26 cellular contexts compared by ENCODE assay signal in the genomic region with DNA sequence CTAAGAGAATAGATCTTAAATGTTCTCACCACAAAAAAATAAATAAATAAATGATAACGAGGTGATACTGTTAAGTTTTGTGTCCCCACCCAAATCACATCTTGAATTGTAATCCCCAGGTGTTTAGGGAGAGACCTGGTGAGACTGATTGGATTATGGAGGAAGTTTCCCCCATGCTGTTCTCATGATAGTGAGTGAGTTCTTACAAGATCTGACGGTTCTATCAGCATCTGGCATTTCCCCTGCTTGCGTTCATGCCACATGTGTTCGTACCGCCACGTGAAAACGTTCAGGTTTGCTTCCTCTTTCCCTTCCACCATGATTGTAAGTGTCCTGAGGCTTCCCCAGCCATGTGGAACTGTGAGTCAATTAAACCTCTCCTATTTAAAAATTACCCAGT.
DNase-seq lines count a peak whose midpoint lies in the region; ATAC-seq, FAIRE-seq and TF ChIP-seq lines count a peak whose summit lies in the region.
"Had no signal": no experiment of that assay in that cellular context is flagged by ENCODE, and none has a peak within 500 bp of the region (broad histone marks: within the 10 kb centered on the region; RNA-seq: fewer than 3 reads in every experiment).

No MANE protein-coding gene starts in this region.

- DNase-seq in NCI-H82 (lab: John Stamatoyannopoulos, UW) (peak; percentile 57), GM12878 (ENCODE audit: low read depth, low spot score) (no peak), Calu3 (no peak), DMS153 treated with DMSO at 0.1 percent for 48 hours (lab: John Stamatoyannopoulos, UW; ENCODE audit: unreplicated experiment) (no peak)
- DNase-seq in activated CD4-positive, alpha-beta T cell treated with anti-CD3 and anti-CD28 coated beads, Interleukin-2, amount 10 ng/mL, durations not matched to agents 7 days and 5 days: no peak
- DNase-seq: 8988T; ACHN; BE2C; C1 segment of cervical spinal cord; CD4-positive, alpha-beta memory T cell; CD4-positive, CD25-positive, alpha-beta regulatory T cell; CD8-positive, alpha-beta memory T cell; COR-L47; DMS53; DMS79; DND-41; EL; GDM1 had no signal

- H3K9me3 Mint-ChIP-seq in Calu3 (ENCODE audit: low read depth, unreplicated experiment): peaks cover 5% of the 10 kb centered on the region
- H3K9me3 Mint-ChIP-seq in activated CD4-positive, alpha-beta T cell treated with anti-CD3 and anti-CD28 coated beads, Interleukin-2, amount 10 ng/mL, durations not matched to agents 7 days and 5 days: peaks cover 12% of the 10 kb centered on the region

- TF ChIP-seq CTCF in OCI-LY3 (IDR thresholded peaks at IDR 0.05; ENCODE audit: low read depth, low read length) (no peak), GM12878 (IDR thresholded peaks at IDR 0.05 in 2 of 3, conservative IDR thresholded peaks at IDR 0.05 in 1 of 3; ENCODE audit: control insufficient read depth in 2 of 3, extremely low read depth in 1 of 3, insufficient read depth in 1 of 3, low read depth in 3 of 3, low read length in 3 of 3) (no peak), Calu3 (IDR thresholded peaks at IDR 0.05; ENCODE audit: unreplicated experiment) (no peak)

- H3K4me3 ChIP-seq in OCI-LY3 (ENCODE audit: low read length) (no peak overlapping the region), GM12878 (no peak overlapping the region)
- H3K4me3 ChIP-seq: BLaER1 had no signal

- TF ChIP-seq RAD21 in GM12878 (IDR thresholded peaks at IDR 0.05; ENCODE audit: insufficient read depth, low read depth, low read length): no peak

- H3K36me3 Mint-ChIP-seq in Calu3 (ENCODE audit: insufficient read depth, unreplicated experiment): no peaks in the 10 kb centered on the region
- H3K36me3 Mint-ChIP-seq in activated CD4-positive, alpha-beta T cell treated with anti-CD3 and anti-CD28 coated beads, Interleukin-2, amount 10 ng/mL, durations not matched to agents 7 days and 5 days (ENCODE audit: low read depth): no peaks in the 10 kb centered on the region
- H3K36me3 Mint-ChIP-seq: CD14-positive monocyte; CD4-positive, alpha-beta memory T cell; CD4-positive, CD25-positive, alpha-beta regulatory T cell; CD8-positive, alpha-beta memory T cell had no signal

- CTCF ChIA-PET in GM12878 (lab: Yijun Ruan, JAX): no interaction called here
- CTCF ChIA-PET in Calu3 (lab: Charles Lee): no interaction called here
- CTCF ChIA-PET in activated CD4-positive, alpha-beta T cell treated with anti-CD3 and anti-CD28 coated beads, Interleukin-2, amount 10 ng/mL, durations not matched to agents 7 days and 5 days (lab: Charles Lee): no interaction called here

- WGBS in GM12878 (ENCODE audit: insufficient coverage, insufficient replicate concordance, low lambda C conversion rate, missing lambda C conversion rate): 0% methylated on average over 7 of the region's 7 CpGs

- no peak overlapping the region for H3K9ac ChIP-seq in OCI-LY3 (ENCODE audit: low read length)
- no peak overlapping the region for H3K9ac ChIP-seq in GM12878 (ENCODE audit: control insufficient read depth, insufficient read depth, low read length)
- H3K9ac ChIP-seq: BLaER1 had no signal

- H3K79me2 ChIP-seq in OCI-LY3 (ENCODE audit: low read length): no peaks in the 10 kb centered on the region
- H3K79me2 ChIP-seq in GM12878 (ENCODE audit: control insufficient read depth, insufficient read depth, low read length): no peaks in the 10 kb centered on the region

- no peaks in the 10 kb centered on the region for H3K27me3 ChIP-seq in OCI-LY3 (ENCODE audit: low read depth, low read length)
- no peaks in the 10 kb centered on the region for H3K27me3 ChIP-seq in GM12878 (replicated peaks in 1 of 2; ENCODE audit: control insufficient read depth in 2 of 2, insufficient read depth in 2 of 2, low read length in 1 of 2)
- H3K27me3 ChIP-seq: BE2C, BLaER1 had no signal

- SMC1A ChIA-PET in GM12878 (lab: Charles Lee; ENCODE audit: uncharacterized antibody, unreplicated experiment): no interaction called here

- no peak overlapping the region for H3K4me3 Mint-ChIP-seq in Calu3 (ENCODE audit: low read depth, unreplicated experiment)
- no peak overlapping the region for H3K4me3 Mint-ChIP-seq in activated CD4-positive, alpha-beta T cell treated with anti-CD3 and anti-CD28 coated beads, Interleukin-2, amount 10 ng/mL, durations not matched to agents 7 days and 5 days
- H3K4me3 Mint-ChIP-seq: CD14-positive monocyte; CD4-positive, alpha-beta memory T cell; CD4-positive, CD25-positive, alpha-beta regulatory T cell; CD8-positive, alpha-beta memory T cell had no signal

- H2AFZ ChIP-seq in OCI-LY3 (ENCODE audit: low read depth, low read length) (no peak overlapping the region), GM12878 (ENCODE audit: control insufficient read depth, low read depth, low read length) (no peak overlapping the region)

- H3K4me1 Mint-ChIP-seq in Calu3 (ENCODE audit: low read depth, unreplicated experiment): no peaks in the 10 kb centered on the region
- H3K4me1 Mint-ChIP-seq in activated CD4-positive, alpha-beta T cell treated with anti-CD3 and anti-CD28 coated beads, Interleukin-2, amount 10 ng/mL, durations not matched to agents 7 days and 5 days: no peaks in the 10 kb centered on the region
- H3K4me1 Mint-ChIP-seq: CD14-positive monocyte; CD4-positive, alpha-beta memory T cell; CD4-positive, CD25-positive, alpha-beta regulatory T cell; CD8-positive, alpha-beta memory T cell had no signal

- H3K36me3 ChIP-seq in OCI-LY3 (replicated peaks; ENCODE audit: low read depth, low read length) (peaks cover 14% of the 10 kb centered on the region), GM12878 (ENCODE audit: control insufficient read depth in 2 of 2, insufficient read depth in 2 of 2, low read length in 1 of 2) (no peaks in the 10 kb centered on the region)
- H3K36me3 ChIP-seq: BE2C, BLaER1 had no signal

- H3K4me2 ChIP-seq in OCI-LY3 (ENCODE audit: low read length) (no peak overlapping the region), GM12878 (ENCODE audit: control insufficient read depth, insufficient read depth) (no peak overlapping the region)
- H3K4me2 ChIP-seq: BLaER1 had no signal

- POLR2A ChIA-PET in GM12878 (lab: Charles Lee): no interaction called here
- POLR2A ChIA-PET in activated CD4-positive, alpha-beta T cell treated with anti-CD3 and anti-CD28 coated beads, Interleukin-2, amount 10 ng/mL, durations not matched to agents 7 days and 5 days (lab: Charles Lee): no interaction called here

- H3K4me1 ChIP-seq in OCI-LY3 (ENCODE audit: low read length) (peaks cover 5% of the 10 kb centered on the region; the same call in 1 of the 2 replicates), GM12878 (ENCODE audit: control insufficient read depth, insufficient read depth, low read length) (no peaks in the 10 kb centered on the region)
- H3K4me1 ChIP-seq: BE2C, BLaER1 had no signal

- H4K20me1 ChIP-seq in OCI-LY3 (ENCODE audit: insufficient read depth, low read length) (no peaks in the 10 kb centered on the region), GM12878 (ENCODE audit: control insufficient read depth, insufficient read depth) (no peaks in the 10 kb centered on the region)
- H4K20me1 ChIP-seq: BLaER1 had no signal

- TF ChIP-seq POLR2A in GM12878 (IDR thresholded peaks at IDR 0.05; ENCODE audit: low read depth, low read length): no peak

- ATAC-seq in GM12878 (peak; percentile 56), HG03520 (IDR thresholded peaks at IDR 0.05; ENCODE audit: unreplicated experiment) (no peak)

- BruUV-seq in GM12878 (replicated peaks; lab: Mats Ljungman, UMichigan) (no TSS peak), Calu3 (replicated peaks; lab: Mats Ljungman, UMichigan) (no TSS peak)

- no peak for FAIRE-seq in GM12878 (lab: Jason Lieb, UNC)
- FAIRE-seq: A204.1, D721Med, GM12891, GM19239 had no signal

- H3K27ac ChIP-seq in OCI-LY3 (ENCODE audit: low read length): peak overlapping the region; percentile 39
- H3K27ac ChIP-seq in GM12878 (ENCODE audit: control insufficient read depth, insufficient read depth): no peak overlapping the region
- H3K27ac ChIP-seq: BLaER1 had no signal

- no peaks in the 10 kb centered on the region for H3K27me3 Mint-ChIP-seq in Calu3 (ENCODE audit: unreplicated experiment)
- H3K27me3 Mint-ChIP-seq in activated CD4-positive, alpha-beta T cell treated with anti-CD3 and anti-CD28 coated beads, Interleukin-2, amount 10 ng/mL, durations not matched to agents 7 days and 5 days: no peaks in the 10 kb centered on the region
- H3K27me3 Mint-ChIP-seq: CD4-positive, alpha-beta memory T cell; CD4-positive, CD25-positive, alpha-beta regulatory T cell; CD8-positive, alpha-beta memory T cell had no signal

- intact Hi-C loops in GM12878 (cut with micrococcal nuclease; ENCODE audit: unreplicated experiment) (no loop called here), Calu3 (cut with micrococcal nuclease; ENCODE audit: unreplicated experiment) (no loop called here)

- no peak for TF ChIP-seq EP300 in GM12878 (IDR thresholded peaks at IDR 0.05; ENCODE audit: borderline replicate concordance in 1 of 2, control insufficient read depth in 1 of 2, low read depth in 2 of 2, low read length in 2 of 2)

- RAD21 ChIA-PET in GM12878 (lab: Charles Lee; ENCODE audit: unreplicated experiment): no interaction called here

- in situ Hi-C loops in GM12878 (cut with MboI): no loop called here

- H3K27ac Mint-ChIP-seq in Calu3 (ENCODE audit: unreplicated experiment): no peak overlapping the region
- H3K27ac Mint-ChIP-seq in activated CD4-positive, alpha-beta T cell treated with anti-CD3 and anti-CD28 coated beads, Interleukin-2, amount 10 ng/mL, durations not matched to agents 7 days and 5 days: no peak overlapping the region
- H3K27ac Mint-ChIP-seq: CD14-positive monocyte; CD4-positive, alpha-beta memory T cell; CD4-positive, CD25-positive, alpha-beta regulatory T cell; CD8-positive, alpha-beta memory T cell had no signal

- H3K9me3 ChIP-seq in OCI-LY3 (ENCODE audit: insufficient read depth, low read length) (no peaks in the 10 kb centered on the region; the same call in 1 of the 2 replicates), GM12878 (replicated peaks; ENCODE audit: control insufficient read depth, insufficient read depth, low read length) (no peaks in the 10 kb centered on the region)
- H3K9me3 ChIP-seq: BE2C, BLaER1 had no signal

TF ChIP-seq in GM12878, 131 proteins besides CTCF, POLR2A, EP300 and RAD21 (continues in another document):
- no peak for TF ChIP-seq RAD51 (IDR thresholded peaks at IDR 0.05)
- TF ChIP-seq MTA3 (IDR thresholded peaks at IDR 0.05; ENCODE audit: borderline replicate concordance, low read length): no peak
- TF ChIP-seq SRF (IDR thresholded peaks at IDR 0.05; ENCODE audit: low read depth in 2 of 2, low read length in 2 of 2): no peak
